34 cellular contexts compared by ENCODE assay signal in genomic region chr3:142424754-142425153, GRCh38.
"Had no signal": no experiment of that assay in that cellular context is flagged by ENCODE, and none has a peak within 500 bp of the region (broad histone marks: within the 10 kb centered on the region; RNA-seq: fewer than 3 reads in every experiment).

No MANE protein-coding gene starts in this region.

- H3K4me3 ChIP-seq: MG63 had no signal

- H3K9me3 ChIP-seq: MG63 had no signal

- DNase-seq: Karpas-422, Kasumi-1, MG63, MM.1S, MV-4-11, NCI-H1048, NCI-H1092, NCI-H1092 treated with DMSO at 0.1 percent for 48 hours, NCI-H1105, NCI-H1105 treated with DMSO at 0.1 percent for 48 hours, NCI-H1417, NCI-H1417 treated with DMSO at 0.1 percent for 48 hours, NCI-H1436, NCI-H1436 treated with DMSO at 0.1 percent for 48 hours, NCI-H146, NCI-H1694, NCI-H1694 treated with DMSO at 0.1 percent for 48 hours, NCI-H187, NCI-H187 treated with DMSO at 0.1 percent for 48 hours, NCI-H1930, NCI-H2029, NCI-H2029 treated with DMSO at 0.1 percent for 48 hours, NCI-H2081, NCI-H2081 treated with DMSO at 0.1 percent for 48 hours, NCI-H2107, NCI-H2171, NCI-H2171 treated with DMSO at 0.1 percent for 48 hours, NCI-H2227 treated with DMSO at 0.1 percent for 48 hours, NCI-H226, NCI-H345, NCI-H446, NCI-H446 treated with DMSO at 0.1 percent for 48 hours, NCI-H510A, NCI-H510A treated with DMSO at 0.1 percent for 48 hours had no signal
